16 cellular contexts compared by ENCODE assay signal in genomic region chr7:114930107-114930521, GRCh38.
A peak's percentile ranks its signal among the peaks of the same experiment; 100 is the strongest.
DNase-seq lines count a peak whose midpoint lies in the region; ATAC-seq and TF ChIP-seq lines count a peak whose summit lies in the region.
"Had no signal": no experiment of that assay in that cellular context is flagged by ENCODE, and none has a peak within 500 bp of the region (broad histone marks: within the 10 kb centered on the region; RNA-seq: fewer than 3 reads in every experiment).

No MANE protein-coding gene starts in this region.

- peaks cover 90% of the 10 kb centered on the region for H3K79me2 ChIP-seq in MM.1S (ENCODE audit: low read length)

- no peaks in the 10 kb centered on the region for H3K9me3 ChIP-seq in MM.1S (replicated peaks; ENCODE audit: insufficient read depth, low read length)
- H3K9me3 ChIP-seq: BLaER1, esophagus squamous epithelium, SK-N-SH had no signal

- no peaks in the 10 kb centered on the region for H3K27me3 ChIP-seq in MM.1S (replicated peaks; ENCODE audit: insufficient read depth, low read length)
- H3K27me3 ChIP-seq: BLaER1, esophagus squamous epithelium had no signal

- TF ChIP-seq CTCF in MM.1S (IDR thresholded peaks at IDR 0.05; ENCODE audit: low read length) (no peak), fibroblast of pulmonary artery (IDR thresholded peaks at IDR 0.05; ENCODE audit: low read length, missing control alignments) (no peak)

- peak overlapping the region; percentile 83 for H3K4me2 ChIP-seq in MM.1S (ENCODE audit: low read depth, low read length)
- H3K4me2 ChIP-seq: BLaER1, SK-N-SH had no signal

- H3K4me1 ChIP-seq in MM.1S (ENCODE audit: low read length), result peaks cover 75% of the 10 kb centered on the region

- no peaks in the 10 kb centered on the region for H3K9me2 ChIP-seq in MM.1S (replicated peaks; ENCODE audit: insufficient read depth, low read length)
- H3K9me2 ChIP-seq: SK-N-SH had no signal

- H3K36me3 ChIP-seq in MM.1S (replicated peaks; ENCODE audit: insufficient read depth, low read length), result peaks cover 4% of the 10 kb centered on the region; the same call in 1 of the 2 replicates
- H3K36me3 ChIP-seq: BLaER1, esophagus squamous epithelium had no signal

- H4K20me1 ChIP-seq in MM.1S (ENCODE audit: insufficient read depth, low read length), result no peaks in the 10 kb centered on the region
- H4K20me1 ChIP-seq: BLaER1 had no signal

- H3K27ac ChIP-seq in MM.1S (ENCODE audit: low read length), result peak overlapping the region; percentile 95
- H3K27ac ChIP-seq: BLaER1 had no signal

- peak overlapping the region; percentile 69 for H3K9ac ChIP-seq in MM.1S (ENCODE audit: low read length)
- H3K9ac ChIP-seq: BLaER1, SK-N-SH had no signal

- H3F3A ChIP-seq in MM.1S (ENCODE audit: insufficient read depth, low read length), result peaks cover 47% of the 10 kb centered on the region

- peak; percentile 15 for DNase-seq in EH (ENCODE audit: low read depth)
- DNase-seq in MM.1S, result no peak
- DNase-seq in fibroblast of pulmonary artery (ENCODE audit: low read depth), result peak; percentile 45
- peak; percentile 73 for DNase-seq in retina
- DNase-seq in NCI-H1694 treated with DMSO at 0.1 percent for 48 hours (lab: John Stamatoyannopoulos, UW), result no peak
- no peak for DNase-seq in middle frontal gyrus (ENCODE audit: extremely low spot score, low spot score)
- DNase-seq: activated naive CD4-positive, alpha-beta T cell treated with anti-CD3 and anti-CD28 coated beads, Interleukin-2, amount 50 U/mL, for 16 hours; esophagus squamous epithelium; KG1; NCI-H2029; NCI-H82; SK-N-SH; stimulated activated naive CD8-positive, alpha-beta T cell treated with anti-CD3 and anti-CD28 coated beads, Interleukin-15, Interleukin-2, amounts not matched to agents 100 U/mL and 50 U/mL, for 24 hours had no signal

- ATAC-seq in GM21447 (IDR thresholded peaks at IDR 0.05; ENCODE audit: unreplicated experiment), result no peak
- no peak for ATAC-seq in GM21576 (IDR thresholded peaks at IDR 0.05; ENCODE audit: unreplicated experiment)

- H3K4me3 ChIP-seq in MM.1S (ENCODE audit: low read length) (peak overlapping the region; percentile 43), fibroblast of pulmonary artery (replicated peaks; ENCODE audit: low read depth, low read length) (no peak overlapping the region)
- H3K4me3 ChIP-seq: BLaER1, esophagus squamous epithelium had no signal

- no peak overlapping the region for H2AFZ ChIP-seq in MM.1S (ENCODE audit: low read length)

Comparison
In these comparisons a context has a peak if more than half of its experiments do, and no peak if none do; other contexts are left out.
1. DNase-seq: peak in EH (single experiment), fibroblast of pulmonary artery (single experiment) and retina (single experiment); none in MM.1S (single experiment), NCI-H1694 treated with DMSO at 0.1 percent for 48 hours (single experiment) and middle frontal gyrus (single experiment).